ENCODE assay signal across 9 cellular contexts in the genomic region with DNA sequence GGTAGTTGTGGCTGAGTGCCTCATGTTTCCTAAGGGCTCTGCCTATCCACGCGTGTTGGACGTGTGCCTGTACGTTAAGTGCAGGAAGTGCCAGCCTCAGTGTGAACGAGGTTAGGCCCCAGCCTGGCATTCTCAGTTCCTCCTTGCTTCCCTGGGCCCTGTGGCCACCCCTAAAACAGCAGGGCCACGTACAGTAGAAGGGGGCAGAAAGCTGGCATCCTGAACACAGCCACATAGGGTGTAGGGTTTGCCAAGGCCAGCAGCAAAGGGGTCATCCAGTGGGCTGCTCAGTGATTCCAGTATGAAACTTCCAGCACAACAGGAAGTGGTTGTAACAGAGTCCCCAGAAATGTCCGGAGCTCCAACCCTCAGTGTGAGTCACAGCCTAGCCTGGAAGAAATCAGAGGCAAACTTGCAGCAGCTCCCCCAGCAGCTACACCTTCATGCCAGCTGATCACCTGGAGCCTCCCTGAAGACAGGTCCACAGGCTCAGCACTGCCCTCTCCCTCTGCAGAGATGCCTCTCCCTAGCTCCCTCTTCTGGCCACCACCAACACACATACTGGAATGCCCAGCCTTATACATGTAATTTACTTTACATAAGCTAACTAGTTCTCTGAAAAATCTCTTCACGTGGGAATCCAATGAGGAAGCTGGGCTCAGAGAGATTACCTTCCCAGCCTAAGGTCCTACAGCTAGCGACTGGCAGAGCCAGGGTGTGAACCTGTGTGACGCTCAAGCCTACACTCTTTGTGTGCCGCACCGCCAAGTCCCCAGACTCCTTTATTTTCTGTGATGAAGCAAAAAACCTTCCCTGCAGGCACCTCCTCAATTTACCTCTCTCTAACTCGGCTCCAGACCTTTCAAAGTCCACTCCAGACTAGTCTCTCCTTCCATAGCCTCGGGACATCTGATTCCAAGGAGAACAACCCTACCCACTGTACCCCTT. TPM values are rescaled to one million over a fixed set of nuclear protein-coding genes. Genes with fewer than 3 reads are reported as not detected.
DNase-seq lines count a peak whose midpoint lies in the region; ATAC-seq, FAIRE-seq and TF ChIP-seq lines count a peak whose summit lies in the region.
"Had no signal": no experiment of that assay in that cellular context is flagged by ENCODE, and none has a peak within 500 bp of the region (broad histone marks: within the 10 kb centered on the region; RNA-seq: fewer than 3 reads in every experiment).

No MANE protein-coding gene starts in this region.

- peaks cover 0 to 1% of the 10 kb centered on the region in 2 donors for H3K27me3 Mint-ChIP-seq in T-cell

- H3K4me1 Mint-ChIP-seq in T-cell, result peaks cover 4 to 23% (median 8%) of the 10 kb centered on the region in 3 donors

- peak overlapping the region in 1 of 2 donors; percentile 50 for H3K27ac Mint-ChIP-seq in T-cell

- H3K4me3 ChIP-seq in LNCaP clone FGC (ENCODE audit: low read depth, low read length) (no peak overlapping the region), epithelial cell of esophagus (ENCODE audit: low read length) (no peak overlapping the region)

- no peaks in the 10 kb centered on the region for H3K36me3 Mint-ChIP-seq in T-cell

- CTCF ChIA-PET in T-cell (lab: Charles Lee), result interaction anchor here (0.6 to 1.9 kb wide), 3 partner anchors 448 to 450 kb away, joined by 4 to 7 read pairs (median 4); partner anchors contain the start of gene POLQ (in 1 of the 2)

- DNase-seq in DMS 273 treated with DMSO at 0.1 percent for 48 hours (lab: John Stamatoyannopoulos, UW), result peak; percentile 12
- no peak for DNase-seq in GM19239 (ENCODE audit: insufficient read length, low spot score)
- DNase-seq in LNCaP clone FGC (ENCODE audit: low read depth), result no peak
- peak in 12 of 34 experiments; percentile 3 to 30 (median 7) for DNase-seq in T-cell
- peak; percentile 93 for DNase-seq in epithelial cell of esophagus (ENCODE audit: low read depth)
- DNase-seq in mucosa of gallbladder (ENCODE audit: low spot score), result peak; percentile 67

- no peaks in the 10 kb centered on the region for H3K9me3 Mint-ChIP-seq in T-cell

- ATAC-seq in T-cell (replicated peaks in 1 of 4) (peak in 3 of 4 experiments; percentile 22 to 52 (median 36)), HG03521 (IDR thresholded peaks at IDR 0.05; ENCODE audit: unreplicated experiment) (no peak), GM18861 (IDR thresholded peaks at IDR 0.05; ENCODE audit: unreplicated experiment) (no peak)

- peak; percentile 94 for FAIRE-seq in GM19239 (lab: Jason Lieb, UNC)
- FAIRE-seq: colon had no signal

- POLR2A ChIA-PET in T-cell (lab: Charles Lee), result no interaction called here

- peak; percentile 82 for TF ChIP-seq CTCF in LNCaP clone FGC (IDR thresholded peaks at IDR 0.05; ENCODE audit: control insufficient read depth, extremely low read depth, insufficient read depth)
- TF ChIP-seq CTCF in epithelial cell of esophagus (IDR thresholded peaks at IDR 0.05; ENCODE audit: insufficient read depth, low read depth, low read length, missing control alignments), result peak; percentile 68

- H3K4me3 Mint-ChIP-seq in T-cell, result no peak overlapping the region

RNA-seq across cellular contexts. Expression of gene ILDR1, which starts 26.6 kb away (rescaled TPM):
- total RNA-seq in T-cell (under 1 TPM in 2 of 5 donors, not detected in 3; 0.16 TPM), mucosa of gallbladder (19.9 TPM)

RNA-seq across cellular contexts. Expression of gene CD86, which starts 59.7 kb away (rescaled TPM):
- total RNA-seq in T-cell, result 1 to 10 TPM in 1 of 5 donors, under 1 TPM in 3, not detected in 1; 0.23 to 1.2 (median 0.52) TPM
- 10.5 TPM for total RNA-seq in mucosa of gallbladder

Comparison
In these comparisons a context has a peak if more than half of its experiments do, and no peak if none do; other contexts are left out.
1. DNase-seq: peak in DMS 273 treated with DMSO at 0.1 percent for 48 hours (single experiment), epithelial cell of esophagus (single experiment) and mucosa of gallbladder (single experiment); none in GM19239 (single experiment) and LNCaP clone FGC (single experiment).
2. ATAC-seq: peak in T-cell (3 of 4); none in HG03521 (single experiment) and GM18861 (single experiment).
3. RNA of gene ILDR1, which starts 26.6 kb away (total RNA-seq): 19.9 TPM in mucosa of gallbladder (single experiment); 0.16 TPM in T-cell; every median in the first group is over 10 times any median in the second.